Comparison of ENCODE assay signal across 16 cellular contexts in the genomic region with DNA sequence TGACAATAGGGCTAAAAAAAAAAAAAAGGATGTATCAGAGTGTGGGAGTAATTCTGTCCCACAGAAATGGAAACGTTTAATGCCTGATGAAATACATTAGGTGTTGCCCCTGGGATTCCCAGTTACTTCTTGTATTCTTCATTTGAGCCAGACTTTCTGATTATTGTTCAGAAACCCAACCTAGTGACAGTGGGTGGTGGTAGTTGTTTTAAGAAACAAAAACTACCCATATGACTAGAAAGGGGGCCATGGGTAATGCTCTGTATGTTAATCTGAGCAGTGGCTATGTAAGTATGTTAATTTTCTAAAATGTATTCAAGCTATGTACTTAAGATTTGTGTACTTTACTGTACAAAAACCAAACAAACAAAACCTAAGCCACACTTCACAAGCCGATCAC.
DNase-seq lines count a peak whose midpoint lies in the region; ATAC-seq, FAIRE-seq and TF ChIP-seq lines count a peak whose summit lies in the region.
"Had no signal": no experiment of that assay in that cellular context is flagged by ENCODE, and none has a peak within 500 bp of the region (broad histone marks: within the 10 kb centered on the region; RNA-seq: fewer than 3 reads in every experiment).

No MANE protein-coding gene starts in this region.

- no peaks in the 10 kb centered on the region for H3K9me2 ChIP-seq in PC-9 (ENCODE audit: insufficient read depth)

- no peak for FAIRE-seq in A549 (lab: Jason Lieb, UNC)

- H3K27me3 ChIP-seq in PC-9 (ENCODE audit: insufficient read depth, low read depth) = no peaks in the 10 kb centered on the region
- H3K27me3 ChIP-seq: ascending aorta had no signal

- H3K4me1 ChIP-seq in A549 = peaks cover 78% of the 10 kb centered on the region
- peaks cover 32% of the 10 kb centered on the region for H3K4me1 ChIP-seq in PC-9 (replicated peaks; ENCODE audit: insufficient read depth)
- H3K4me1 ChIP-seq: prostate gland had no signal

- H3K36me3 ChIP-seq in PC-9 (ENCODE audit: low read depth) = no peaks in the 10 kb centered on the region
- H3K36me3 ChIP-seq: prostate gland had no signal

- POLR2A ChIA-PET in A549 (lab: Yijun Ruan, JAX) = no interaction called here
- POLR2A ChIA-PET in PC-9 (lab: Charles Lee; ENCODE audit: unreplicated experiment) = no interaction called here

- no peaks in the 10 kb centered on the region for H3K36me3 Mint-ChIP-seq in activated T-helper 1 cell treated with anti-CD3 and anti-CD28 coated beads, Interleukin-12 subunit alpha, Interleukin-12 subunit beta, Interleukin-2, Interleukin-4 antibody, amounts not matched to agents 30 ng/mL and 10 ng/mL and 1 ng/mL, durations not matched to agents 14 hours and 24 hours and 36 hours (ENCODE audit: low read depth)
- H3K36me3 Mint-ChIP-seq: naive B cell had no signal

- ATAC-seq in A549 (no peak), GM18870 (IDR thresholded peaks at IDR 0.05; ENCODE audit: unreplicated experiment) (peak; percentile 58), HG02798 (IDR thresholded peaks at IDR 0.05; ENCODE audit: poor library complexity, unreplicated experiment) (peak; percentile 56)

- H2AFZ ChIP-seq in PC-9 = no peak overlapping the region

- peaks cover 8% of the 10 kb centered on the region for H3K27me3 Mint-ChIP-seq in activated T-helper 1 cell treated with anti-CD3 and anti-CD28 coated beads, Interleukin-12 subunit alpha, Interleukin-12 subunit beta, Interleukin-2, Interleukin-4 antibody, amounts not matched to agents 30 ng/mL and 10 ng/mL and 1 ng/mL, durations not matched to agents 14 hours and 24 hours and 36 hours (ENCODE audit: insufficient read depth)

- CTCF ChIA-PET in A549 (lab: Yijun Ruan, JAX) = interaction anchor here (1.2 to 3.7 kb wide), 3 partner anchors 66 to 94 kb away, joined by 3 to 17 read pairs (median 4); no protein-coding TSS in a partner anchor
- CTCF ChIA-PET in PC-9 (lab: Charles Lee) = no interaction called here

- no peaks in the 10 kb centered on the region for H3K4me1 Mint-ChIP-seq in activated T-helper 1 cell treated with anti-CD3 and anti-CD28 coated beads, Interleukin-12 subunit alpha, Interleukin-12 subunit beta, Interleukin-2, Interleukin-4 antibody, amounts not matched to agents 30 ng/mL and 10 ng/mL and 1 ng/mL, durations not matched to agents 14 hours and 24 hours and 36 hours (ENCODE audit: low read depth)
- H3K4me1 Mint-ChIP-seq: naive B cell had no signal

- H3K9me3 Mint-ChIP-seq in activated T-helper 1 cell treated with anti-CD3 and anti-CD28 coated beads, Interleukin-12 subunit alpha, Interleukin-12 subunit beta, Interleukin-2, Interleukin-4 antibody, amounts not matched to agents 30 ng/mL and 10 ng/mL and 1 ng/mL, durations not matched to agents 14 hours and 24 hours and 36 hours = no peaks in the 10 kb centered on the region
- H3K9me3 Mint-ChIP-seq: naive B cell had no signal

- no peak overlapping the region for H3K4me3 Mint-ChIP-seq in activated T-helper 1 cell treated with anti-CD3 and anti-CD28 coated beads, Interleukin-12 subunit alpha, Interleukin-12 subunit beta, Interleukin-2, Interleukin-4 antibody, amounts not matched to agents 30 ng/mL and 10 ng/mL and 1 ng/mL, durations not matched to agents 14 hours and 24 hours and 36 hours
- H3K4me3 Mint-ChIP-seq: naive B cell had no signal

- no peaks in the 10 kb centered on the region for H3K9me3 ChIP-seq in A549
- no peaks in the 10 kb centered on the region for H3K9me3 ChIP-seq in PC-9 (ENCODE audit: insufficient read depth, low read depth)
- H3K9me3 ChIP-seq: ascending aorta, prostate gland had no signal

- H3K4me3 ChIP-seq in A549 (no peak overlapping the region), PC-9 (no peak overlapping the region)
- H3K4me3 ChIP-seq: ascending aorta, prostate gland had no signal

- TF ChIP-seq RAD21 in A549 (conservative IDR thresholded peaks at IDR 0.05 in 1 of 2, IDR thresholded peaks at IDR 0.05 in 1 of 2) = no peak

- BruUV-seq in PC-9 (replicated peaks; lab: Mats Ljungman, UMichigan) = no TSS peak

- peak overlapping the region; percentile 75; the same call in 2 of the 3 replicates for H3K4me2 ChIP-seq in A549
- H3K4me2 ChIP-seq in PC-9 = no peak overlapping the region

- TF ChIP-seq POLR2A in A549 (IDR thresholded peaks at IDR 0.05; ENCODE audit: low read length) = no peak

- peak overlapping the region; percentile 16 for H3K27ac Mint-ChIP-seq in activated T-helper 1 cell treated with anti-CD3 and anti-CD28 coated beads, Interleukin-12 subunit alpha, Interleukin-12 subunit beta, Interleukin-2, Interleukin-4 antibody, amounts not matched to agents 30 ng/mL and 10 ng/mL and 1 ng/mL, durations not matched to agents 14 hours and 24 hours and 36 hours
- H3K27ac Mint-ChIP-seq: naive B cell had no signal

- TF ChIP-seq CTCF in A549 (IDR thresholded peaks at IDR 0.05) (no peak), PC-9 (conservative IDR thresholded peaks at IDR 0.05) (no peak)

- H3K79me2 ChIP-seq in PC-9 (ENCODE audit: low read depth) = no peaks in the 10 kb centered on the region

- intact Hi-C loops in activated T-helper 1 cell treated with anti-CD3 and anti-CD28 coated beads, Interleukin-12 subunit alpha, Interleukin-12 subunit beta, Interleukin-2, Interleukin-4 antibody, amounts not matched to agents 30 ng/mL and 10 ng/mL and 1 ng/mL, durations not matched to agents 14 hours and 24 hours and 36 hours (cut with micrococcal nuclease) = no loop called here
- intact Hi-C loops in PC-9 (cut with micrococcal nuclease; ENCODE audit: unreplicated experiment) = loop anchor here (10.0 kb wide), 1 partner anchor 327 kb away; a partner anchor contains a TSS

- H3F3A ChIP-seq in PC-9 (ENCODE audit: insufficient read depth, low read depth) = peaks cover 20% of the 10 kb centered on the region

- 69% methylated on average over 2 of the region's 2 CpGs for WGBS in A549 (ENCODE audit: missing lambda C conversion rate)

- DNase-seq in A549 (ENCODE audit: low read depth in 1 of 2, low spot score in 1 of 2) (no peak), medulla oblongata (ENCODE audit: extremely low spot score) (no peak), NCI-H146 (lab: John Stamatoyannopoulos, UW) (no peak), NCI-H2107 (lab: John Stamatoyannopoulos, UW) (no peak), PC-9 (no peak)
- DNase-seq in activated T-helper 1 cell treated with anti-CD3 and anti-CD28 coated beads, Interleukin-12 subunit alpha, Interleukin-12 subunit beta, Interleukin-2, Interleukin-4 antibody, amounts not matched to agents 30 ng/mL and 10 ng/mL and 1 ng/mL, durations not matched to agents 14 hours and 24 hours and 36 hours (ENCODE audit: low spot score) = no peak
- DNase-seq: activated CD8-positive, alpha-beta memory T cell treated with anti-CD3 and anti-CD28 coated beads for 24 hours; activated effector memory CD4-positive, alpha-beta T cell treated with anti-CD3 and anti-CD28 coated beads, Interleukin-2, amount 50 U/mL, for 16 hours; MM.1S; naive B cell; NCI-H2081; NCI-H748 treated with DMSO at 0.1 percent for 48 hours had no signal

- no peaks in the 10 kb centered on the region for H4K20me1 ChIP-seq in PC-9 (ENCODE audit: insufficient read depth)

- H3K27ac ChIP-seq in A549 = peak overlapping the region; percentile 85 to 93
- H3K27ac ChIP-seq in PC-9 = no peak overlapping the region
- H3K27ac ChIP-seq: prostate gland had no signal

- no peak for TF ChIP-seq EP300 in A549 (IDR thresholded peaks at IDR 0.05)

TF ChIP-seq in A549, 52 proteins besides CTCF, POLR2A, EP300 and RAD21 (continues in another document):
- no peak for TF ChIP-seq MAFK (IDR thresholded peaks at IDR 0.05; ENCODE audit: partially characterized antibody)
- TF ChIP-seq RNF2 (IDR thresholded peaks at IDR 0.05; ENCODE audit: borderline replicate concordance, low read depth) = no peak
- TF ChIP-seq, protein P1, sequence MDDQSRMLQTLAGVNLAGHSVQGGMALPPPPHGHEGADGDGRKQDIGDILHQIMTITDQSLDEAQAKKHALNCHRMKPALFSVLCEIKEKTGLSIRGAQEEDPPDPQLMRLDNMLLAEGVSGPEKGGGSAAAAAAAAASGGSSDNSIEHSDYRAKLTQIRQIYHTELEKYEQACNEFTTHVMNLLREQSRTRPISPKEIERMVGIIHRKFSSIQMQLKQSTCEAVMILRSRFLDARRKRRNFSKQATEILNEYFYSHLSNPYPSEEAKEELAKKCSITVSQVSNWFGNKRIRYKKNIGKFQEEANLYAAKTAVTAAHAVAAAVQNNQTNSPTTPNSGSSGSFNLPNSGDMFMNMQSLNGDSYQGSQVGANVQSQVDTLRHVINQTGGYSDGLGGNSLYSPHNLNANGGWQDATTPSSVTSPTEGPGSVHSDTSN (IDR thresholded peaks at IDR 0.05) = no peak
- no peak for TF ChIP-seq FOSB (CRISPR knock-in tag; IDR thresholded peaks at IDR 0.05)
- no peak for TF ChIP-seq RARB (CRISPR knock-in tag; IDR thresholded peaks at IDR 0.05)
- no peak for TF ChIP-seq CBX8 (IDR thresholded peaks at IDR 0.05)
- TF ChIP-seq CBX2 (IDR thresholded peaks at IDR 0.05; ENCODE audit: borderline replicate concordance, low read depth) = no peak
- no peak for TF ChIP-seq JUN (IDR thresholded peaks at IDR 0.05)
- TF ChIP-seq, protein P2, sequence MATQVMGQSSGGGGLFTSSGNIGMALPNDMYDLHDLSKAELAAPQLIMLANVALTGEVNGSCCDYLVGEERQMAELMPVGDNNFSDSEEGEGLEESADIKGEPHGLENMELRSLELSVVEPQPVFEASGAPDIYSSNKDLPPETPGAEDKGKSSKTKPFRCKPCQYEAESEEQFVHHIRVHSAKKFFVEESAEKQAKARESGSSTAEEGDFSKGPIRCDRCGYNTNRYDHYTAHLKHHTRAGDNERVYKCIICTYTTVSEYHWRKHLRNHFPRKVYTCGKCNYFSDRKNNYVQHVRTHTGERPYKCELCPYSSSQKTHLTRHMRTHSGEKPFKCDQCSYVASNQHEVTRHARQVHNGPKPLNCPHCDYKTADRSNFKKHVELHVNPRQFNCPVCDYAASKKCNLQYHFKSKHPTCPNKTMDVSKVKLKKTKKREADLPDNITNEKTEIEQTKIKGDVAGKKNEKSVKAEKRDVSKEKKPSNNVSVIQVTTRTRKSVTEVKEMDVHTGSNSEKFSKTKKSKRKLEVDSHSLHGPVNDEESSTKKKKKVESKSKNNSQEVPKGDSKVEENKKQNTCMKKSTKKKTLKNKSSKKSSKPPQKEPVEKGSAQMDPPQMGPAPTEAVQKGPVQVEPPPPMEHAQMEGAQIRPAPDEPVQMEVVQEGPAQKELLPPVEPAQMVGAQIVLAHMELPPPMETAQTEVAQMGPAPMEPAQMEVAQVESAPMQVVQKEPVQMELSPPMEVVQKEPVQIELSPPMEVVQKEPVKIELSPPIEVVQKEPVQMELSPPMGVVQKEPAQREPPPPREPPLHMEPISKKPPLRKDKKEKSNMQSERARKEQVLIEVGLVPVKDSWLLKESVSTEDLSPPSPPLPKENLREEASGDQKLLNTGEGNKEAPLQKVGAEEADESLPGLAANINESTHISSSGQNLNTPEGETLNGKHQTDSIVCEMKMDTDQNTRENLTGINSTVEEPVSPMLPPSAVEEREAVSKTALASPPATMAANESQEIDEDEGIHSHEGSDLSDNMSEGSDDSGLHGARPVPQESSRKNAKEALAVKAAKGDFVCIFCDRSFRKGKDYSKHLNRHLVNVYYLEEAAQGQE (IDR thresholded peaks at IDR 0.05) = no peak
- TF ChIP-seq HOXB5 (CRISPR knock-in tag; IDR thresholded peaks at IDR 0.05) = no peak

Comparison
In these comparisons a context has a peak if more than half of its experiments do, and no peak if none do; other contexts are left out.
1. ATAC-seq: peak in GM18870 (single experiment) and HG02798 (single experiment); none in A549 (0 of 2).